ENCODE assay signal across 8 cellular contexts in the genomic region with DNA sequence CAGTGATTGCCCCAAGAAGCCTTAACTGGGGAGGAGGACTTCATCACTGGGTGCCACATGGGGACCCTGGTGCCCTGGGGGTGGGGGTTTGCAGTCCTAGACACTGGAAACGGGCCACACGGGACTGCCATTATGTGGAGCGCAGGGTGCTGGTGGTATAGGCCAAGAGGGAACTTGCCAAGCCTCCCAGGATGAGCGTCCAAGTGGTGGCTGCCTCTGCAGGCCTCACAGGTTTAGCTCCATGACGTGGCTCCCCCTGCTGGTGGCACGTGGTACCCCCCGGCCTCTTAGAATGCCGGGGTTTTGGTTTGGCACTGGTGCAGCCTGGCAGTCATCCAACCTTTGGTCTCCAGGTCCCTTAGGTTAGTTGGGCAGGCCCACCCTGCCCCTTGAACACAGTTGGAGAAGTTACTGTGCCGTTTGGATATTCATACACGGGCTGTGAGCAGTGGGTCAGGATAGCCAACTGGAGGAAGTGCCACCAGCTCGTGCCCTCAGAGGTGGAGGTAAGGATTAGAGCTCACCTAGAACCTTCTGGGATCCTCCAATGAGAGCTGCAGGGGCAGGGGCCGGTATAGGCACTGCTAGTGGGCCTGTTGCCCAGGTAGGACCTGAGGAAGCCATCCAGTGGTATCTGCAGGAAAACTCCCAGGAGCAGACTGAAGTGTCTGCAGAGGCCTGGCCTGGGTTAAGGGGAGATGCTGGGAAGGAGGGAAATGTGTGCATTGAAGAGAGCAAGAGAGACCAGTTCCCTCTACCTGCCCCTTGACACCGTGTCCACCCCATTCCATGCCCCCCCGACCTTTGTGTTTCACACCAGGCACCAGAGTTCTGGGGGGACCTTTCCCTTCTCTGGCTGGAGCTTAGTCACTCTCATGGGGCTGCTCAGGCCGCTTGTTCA.
A peak's percentile ranks its signal among the peaks of the same experiment; 100 is the strongest.
DNase-seq lines count a peak whose midpoint lies in the region; ATAC-seq and TF ChIP-seq lines count a peak whose summit lies in the region.

No MANE protein-coding gene starts in this region.

- POLR2A ChIA-PET in HEK293T (lab: Yijun Ruan, JAX), result interaction anchor here (0.6 to 3.2 kb wide), 14 partner anchors 11 to 100 kb away, joined by 3 to 20 read pairs (median 5); no protein-coding TSS in a partner anchor

- TF ChIP-seq CTCF in WI38 (IDR thresholded peaks at IDR 0.05; ENCODE audit: low read depth, low read length) (peak; percentile 88), cardiac fibroblast (IDR thresholded peaks at IDR 0.05; ENCODE audit: low read depth, low read length) (peak; percentile 92)

- H3K4me3 ChIP-seq in WI38 (ENCODE audit: low read depth, low read length) (no peak overlapping the region), cardiac fibroblast (replicated peaks in 1 of 2; ENCODE audit: low read depth in 2 of 2, low read length in 2 of 2) (no peak overlapping the region)

- ATAC-seq in GM19351 (IDR thresholded peaks at IDR 0.05; ENCODE audit: unreplicated experiment), result no peak

- DNase-seq in COR-L47 (lab: John Stamatoyannopoulos, UW) (peak; percentile 57), HEK293T (ENCODE audit: extremely low spot score) (peak; percentile 77), NCI-H2227 (lab: John Stamatoyannopoulos, UW; ENCODE audit: unreplicated experiment) (peak; percentile 89), cardiac fibroblast (ENCODE audit: low read depth in 2 of 2) (peak; percentile 91 to 93), iris pigment epithelial cell (ENCODE audit: low read depth) (peak; percentile 80)
- DNase-seq in stimulated activated CD4-positive, alpha-beta T cell treated with anti-CD3 and anti-CD28 coated beads, Interleukin-12 subunit alpha, Interleukin-12 subunit beta, amount 100 ng/mL, for 4 hours, result peak; percentile 85

- CTCF ChIA-PET in HEK293T (lab: Yijun Ruan, JAX), result interaction anchor here (0.8 to 5.4 kb wide), 18 partner anchors 11 to 150 kb away, joined by 3 to 136 read pairs (median 5); partner anchors contain the start of genes COPS7B and PDE6D

TF ChIP-seq in HEK293T, 16 proteins besides CTCF, POLR2A, EP300 and RAD21:
- TF ChIP-seq FOXM1 (IDR thresholded peaks at IDR 0.05; ENCODE audit: borderline replicate concordance), result no peak
- peak; percentile 79; the same call in 1 of the 2 replicates for TF ChIP-seq HDGF (IDR thresholded peaks at IDR 0.05; ENCODE audit: borderline replicate concordance)
- TF ChIP-seq L3MBTL2 (conservative IDR thresholded peaks at IDR 0.05), result 0 out of 2 replicates have a peak, but pooled peaks have one; percentile 30
